ENCODE assay signal across 8 cellular contexts in genomic region chr4:184648220-184649025, GRCh38. TPM values are rescaled to one million over a fixed set of nuclear protein-coding genes. Genes with fewer than 3 reads are reported as not detected.
DNase-seq lines count a peak whose midpoint lies in the region; ATAC-seq and TF ChIP-seq lines count a peak whose summit lies in the region.

No MANE protein-coding gene starts in this region.

- H3K27me3 Mint-ChIP-seq in natural killer cell treated with Interleukin-12 subunit alpha and Interleukin-12 subunit beta and Interleukin-15 and Interleukin-18, amount 100 ng/mL, for 72 hours: no peaks in the 10 kb centered on the region

- H3K9me3 Mint-ChIP-seq in natural killer cell treated with Interleukin-12 subunit alpha and Interleukin-12 subunit beta and Interleukin-15 and Interleukin-18, amount 100 ng/mL, for 72 hours: no peaks in the 10 kb centered on the region

- peaks cover 64 to 75% of the 10 kb centered on the region in 2 donors for H3K4me1 Mint-ChIP-seq in natural killer cell treated with Interleukin-12 subunit alpha and Interleukin-12 subunit beta and Interleukin-15 and Interleukin-18, amount 100 ng/mL, for 72 hours (ENCODE audit: low read depth in 2 of 2)

- H3K4me2 ChIP-seq in OCI-LY1 (ENCODE audit: low read length): peak overlapping the region; percentile 97

- no peaks in the 10 kb centered on the region for H3K9me2 ChIP-seq in OCI-LY1 (ENCODE audit: low read depth, low read length)

- peak overlapping the region; percentile 98 for H3K9ac ChIP-seq in OCI-LY1 (ENCODE audit: low read length)

- TF ChIP-seq CTCF in OCI-LY1 (IDR thresholded peaks at IDR 0.05; ENCODE audit: low read length) (no peak), fibroblast of pulmonary artery (IDR thresholded peaks at IDR 0.05; ENCODE audit: low read length, missing control alignments) (peak; percentile 4), suprapubic skin (IDR thresholded peaks at IDR 0.05) (no peak)

- peaks cover 30% of the 10 kb centered on the region for H3K36me3 ChIP-seq in OCI-LY1 (ENCODE audit: insufficient read depth, low read length)
- H3K36me3 ChIP-seq in suprapubic skin: peaks cover 8% of the 10 kb centered on the region

- H3K4me3 Mint-ChIP-seq in natural killer cell treated with Interleukin-12 subunit alpha and Interleukin-12 subunit beta and Interleukin-15 and Interleukin-18, amount 100 ng/mL, for 72 hours: peak overlapping the region; percentile 100

- no peak overlapping the region for H2AFZ ChIP-seq in OCI-LY1 (ENCODE audit: low read length)

- H3K4me3 ChIP-seq in OCI-LY1 (ENCODE audit: low read depth, low read length, poor library complexity, severe bottlenecking) (peak overlapping the region; percentile 84), fibroblast of pulmonary artery (replicated peaks; ENCODE audit: low read depth, low read length) (peak overlapping the region; percentile 71), suprapubic skin (peak overlapping the region; percentile 99)

- H3K27ac ChIP-seq in OCI-LY1 (ENCODE audit: low read depth, low read length, poor library complexity, severe bottlenecking) (peak overlapping the region; percentile 71), suprapubic skin (peak overlapping the region; percentile 96)

- no peaks in the 10 kb centered on the region for H4K20me1 ChIP-seq in OCI-LY1 (ENCODE audit: insufficient read depth, low read length)

- H3K27me3 ChIP-seq in OCI-LY1 (ENCODE audit: insufficient read depth, low read length) (no peaks in the 10 kb centered on the region), suprapubic skin (no peaks in the 10 kb centered on the region)

- peak overlapping the region; percentile 89 to 97 for H3K27ac Mint-ChIP-seq in natural killer cell treated with Interleukin-12 subunit alpha and Interleukin-12 subunit beta and Interleukin-15 and Interleukin-18, amount 100 ng/mL, for 72 hours

- TF ChIP-seq EP300 in suprapubic skin (IDR thresholded peaks at IDR 0.05): no peak

- H3K4me1 ChIP-seq in OCI-LY1 (ENCODE audit: insufficient read depth, low read length, severe bottlenecking) (peaks cover 44% of the 10 kb centered on the region), suprapubic skin (peaks cover 45% of the 10 kb centered on the region)

- no peaks in the 10 kb centered on the region for H3F3A ChIP-seq in OCI-LY1 (ENCODE audit: insufficient read depth, low read length)

- H3K36me3 Mint-ChIP-seq in natural killer cell treated with Interleukin-12 subunit alpha and Interleukin-12 subunit beta and Interleukin-15 and Interleukin-18, amount 100 ng/mL, for 72 hours: peaks cover 34% of the 10 kb centered on the region

- H3K9me3 ChIP-seq in OCI-LY1 (ENCODE audit: low read length) (no peaks in the 10 kb centered on the region), suprapubic skin (no peaks in the 10 kb centered on the region)

- 1% methylated on average over 46 of the region's 53 CpGs for WGBS in suprapubic skin

- H3K79me2 ChIP-seq in OCI-LY1 (ENCODE audit: insufficient read depth, low read length): peaks cover 48% of the 10 kb centered on the region

- TF ChIP-seq POLR2A in suprapubic skin (IDR thresholded peaks at IDR 0.05): no peak

- ATAC-seq in HG02852 (IDR thresholded peaks at IDR 0.05; ENCODE audit: unreplicated experiment): peak; percentile 24
- peak; percentile 22 to 43 for ATAC-seq in natural killer cell treated with Interleukin-12 subunit alpha and Interleukin-12 subunit beta and Interleukin-15 and Interleukin-18, amount 100 ng/mL, for 72 hours

- DNase-seq in NCI-H2227 (lab: John Stamatoyannopoulos, UW; ENCODE audit: unreplicated experiment) (peak; percentile 38), NCI-H2227 treated with DMSO at 0.1 percent for 48 hours (lab: John Stamatoyannopoulos, UW) (no peak), fibroblast of pulmonary artery (ENCODE audit: low read depth) (peak; percentile 41), suprapubic skin (ENCODE audit: low spot score in 2 of 2) (peak; percentile 87)
- peak; percentile 20 for DNase-seq in activated T-helper 9 cell treated with anti-CD3 and anti-CD28 coated beads, Interleukin-2, amount 50 U/mL, for 16 hours (ENCODE audit: low read depth)
- DNase-seq in natural killer cell treated with Interleukin-12 subunit alpha and Interleukin-12 subunit beta and Interleukin-15 and Interleukin-18, amount 100 ng/mL, for 72 hours (ENCODE audit: low spot score): peak; percentile 70

RNA-seq across cellular contexts. Expression of gene CASP3, which starts 0.8 kb away (rescaled TPM):
- 10 to 100 TPM; 65.8 to 96.5 TPM for total RNA-seq in natural killer cell treated with Interleukin-12 subunit alpha and Interleukin-12 subunit beta and Interleukin-15 and Interleukin-18, amount 100 ng/mL, for 72 hours
- total RNA-seq in suprapubic skin: 10 to 100 TPM; 13.4 to 16.6 (median 15.0) TPM

RNA-seq across cellular contexts. Expression of gene PRIMPOL, which starts 1.1 kb away (rescaled TPM):
- 10 to 100 TPM; 19.1 to 19.3 TPM for total RNA-seq in natural killer cell treated with Interleukin-12 subunit alpha and Interleukin-12 subunit beta and Interleukin-15 and Interleukin-18, amount 100 ng/mL, for 72 hours
- 10 to 100 TPM in 3 of 4 donors, 1 to 10 TPM in 1; 6.8 to 28.9 (median 15.2) TPM for total RNA-seq in suprapubic skin
